Comparison of ENCODE assay signal across 8 cellular contexts in genomic region chr1:35564037-35564883, GRCh38. TPM values are rescaled to one million over a fixed set of nuclear protein-coding genes. Genes with fewer than 3 reads are reported as not detected.
DNase-seq lines count a peak whose midpoint lies in the region; ATAC-seq lines count a peak whose summit lies in the region.

No MANE protein-coding gene starts in this region.

- H2AFZ ChIP-seq in mesenchymal stem cell (ENCODE audit: low read depth, low read length): no peak overlapping the region

- H3K18ac ChIP-seq in mesenchymal stem cell (ENCODE audit: low read depth in 1 of 2, low read length in 2 of 2): no peak overlapping the region

- no peak overlapping the region for H4K91ac ChIP-seq in mesenchymal stem cell (ENCODE audit: low read length)

- H3K9me3 ChIP-seq in mesenchymal stem cell (ENCODE audit: control insufficient read depth, low read length): no peaks in the 10 kb centered on the region

- peaks cover 19% of the 10 kb centered on the region for H3K4me1 ChIP-seq in mesenchymal stem cell (ENCODE audit: control insufficient read depth, insufficient read depth, low read depth, low read length)

- no peak overlapping the region for H3K9ac ChIP-seq in mesenchymal stem cell (ENCODE audit: low read length)

- H2BK12ac ChIP-seq in mesenchymal stem cell (ENCODE audit: low read length in 2 of 2): no peak overlapping the region

- H3K27me3 ChIP-seq in mesenchymal stem cell (ENCODE audit: control insufficient read depth in 1 of 2, insufficient read depth in 1 of 2, low read length in 2 of 2): no peaks in the 10 kb centered on the region

- H3K27ac Mint-ChIP-seq in activated CD4-positive, alpha-beta memory T cell treated with anti-CD3 and anti-CD28 coated beads for 36 hours: peak overlapping the region; percentile 44

- no peak overlapping the region for H2AK5ac ChIP-seq in mesenchymal stem cell (ENCODE audit: low read length, severe bottlenecking)

- H3K36me3 ChIP-seq in mesenchymal stem cell (ENCODE audit: control insufficient read depth in 1 of 2, insufficient read depth in 2 of 2, low read depth in 1 of 2, low read length in 2 of 2): peaks cover 64 to 72% of the 10 kb centered on the region in 2 experiments

- no peaks in the 10 kb centered on the region for H3K9me3 Mint-ChIP-seq in activated CD4-positive, alpha-beta memory T cell treated with anti-CD3 and anti-CD28 coated beads for 36 hours

- H2BK120ac ChIP-seq in mesenchymal stem cell (ENCODE audit: low read depth, low read length): no peak overlapping the region

- H3K27ac ChIP-seq in mesenchymal stem cell (ENCODE audit: low read length, poor library complexity, severe bottlenecking): no peak overlapping the region

- peak; percentile 52 for ATAC-seq in HG03135 (IDR thresholded peaks at IDR 0.05; ENCODE audit: unreplicated experiment)
- ATAC-seq in HG03025 (IDR thresholded peaks at IDR 0.05; ENCODE audit: low FRiP score, unreplicated experiment): no peak

- H3K4ac ChIP-seq in mesenchymal stem cell (ENCODE audit: low read depth in 1 of 2, low read length in 2 of 2): no peak overlapping the region

- in situ Hi-C loops in Caki2 (cut with HindIII; ENCODE audit: low pct_unique_long_range_greater_than_20kb, low sequenced_read_pairs): no loop called here

- CTCF ChIA-PET in activated CD4-positive, alpha-beta memory T cell treated with anti-CD3 and anti-CD28 coated beads for 36 hours (lab: Charles Lee): interaction anchor here (0.6 to 6.0 kb wide), 32 partner anchors 8 to 362 kb away, joined by 3 to 245 read pairs (median 4); partner anchors contain the start of genes CLSPN and KIAA0319L

- peaks cover 25% of the 10 kb centered on the region for H3K79me1 ChIP-seq in mesenchymal stem cell (replicated peaks; ENCODE audit: low read length, poor library complexity, severe bottlenecking)

- no peak overlapping the region for H4K8ac ChIP-seq in mesenchymal stem cell (ENCODE audit: low read length)

- H2BK5ac ChIP-seq in mesenchymal stem cell (ENCODE audit: low read depth, low read length, poor library complexity, severe bottlenecking): no peak overlapping the region

- no peaks in the 10 kb centered on the region for H3K27me3 Mint-ChIP-seq in activated CD4-positive, alpha-beta memory T cell treated with anti-CD3 and anti-CD28 coated beads for 36 hours

- H3K36me3 Mint-ChIP-seq in activated CD4-positive, alpha-beta memory T cell treated with anti-CD3 and anti-CD28 coated beads for 36 hours: peaks cover 6% of the 10 kb centered on the region

- peaks cover 22% of the 10 kb centered on the region for H3K4me1 Mint-ChIP-seq in activated CD4-positive, alpha-beta memory T cell treated with anti-CD3 and anti-CD28 coated beads for 36 hours (ENCODE audit: low read depth)

- intact Hi-C loops in activated CD4-positive, alpha-beta memory T cell treated with anti-CD3 and anti-CD28 coated beads for 36 hours (cut with micrococcal nuclease): loop anchor here (1.0 kb wide), 1 partner anchor 113 kb away; no protein-coding TSS in a partner anchor

- POLR2A ChIA-PET in activated CD4-positive, alpha-beta memory T cell treated with anti-CD3 and anti-CD28 coated beads for 36 hours (lab: Charles Lee): interaction anchor here (1.5 to 1.6 kb wide), 2 partner anchors 113 to 151 kb away, joined by 4 to 5 read pairs; no protein-coding TSS in a partner anchor

- WGBS in mesenchymal stem cell: 90% methylated on average over 8 of the region's 9 CpGs

- DNase-seq in Caki2 (ENCODE audit: low read depth) (peak; percentile 48), NCI-H774 (lab: John Stamatoyannopoulos, UW) (peak; percentile 79), mesenchymal stem cell (peak; percentile 76)
- DNase-seq in activated CD4-positive, alpha-beta memory T cell treated with anti-CD3 and anti-CD28 coated beads for 36 hours: peak; percentile 87
- peak; percentile 79 for DNase-seq in effector CD4-positive, alpha-beta T cell
- DNase-seq in stimulated activated CD8-positive, alpha-beta memory T cell treated with anti-CD3 and anti-CD28 coated beads, Interleukin-2, amount 100 ng/mL, for 48 hours (ENCODE audit: low read depth in 2 of 2): peak; percentile 68 to 73

- no peak overlapping the region for H3K4me3 Mint-ChIP-seq in activated CD4-positive, alpha-beta memory T cell treated with anti-CD3 and anti-CD28 coated beads for 36 hours

- no peak overlapping the region for H3K4me2 ChIP-seq in mesenchymal stem cell (ENCODE audit: low read length, poor library complexity, severe bottlenecking)

- no peak overlapping the region for H3K4me3 ChIP-seq in mesenchymal stem cell (ENCODE audit: insufficient read depth in 1 of 2, low read depth in 1 of 2, low read length in 2 of 2)

- no peak overlapping the region for H2BK15ac ChIP-seq in mesenchymal stem cell (ENCODE audit: low read depth, poor library complexity, severe bottlenecking)

- no peak overlapping the region for H3K23ac ChIP-seq in mesenchymal stem cell (ENCODE audit: low read length in 2 of 2)

- H3K14ac ChIP-seq in mesenchymal stem cell (ENCODE audit: low read length in 2 of 2): no peak overlapping the region

RNA-seq across cellular contexts. Expression of gene NCDN, which starts 6.7 kb away (rescaled TPM):
- 7.8 and 11.2 TPM in 2 replicates for total RNA-seq in Caki2 (2014; rRNA removed; shearing (Covaris generic); ENCODE audit: low replicate concordance)
- total RNA-seq in activated CD4-positive, alpha-beta memory T cell treated with anti-CD3 and anti-CD28 coated beads for 36 hours: 10 to 100 TPM; 21.6 to 21.7 TPM
- 19.5 TPM for polyA plus RNA-seq in mesenchymal stem cell (2013, experiment 1 of 2)
- 20.1 TPM for polyA plus RNA-seq in mesenchymal stem cell (2013, experiment 2 of 2)

RNA-seq across cellular contexts. Expression of gene KIAA0319L, which starts 7.1 kb away (rescaled TPM):
- total RNA-seq in Caki2 (2014; rRNA removed; shearing (Covaris generic); ENCODE audit: low replicate concordance): 21.5 and 40.7 TPM in 2 replicates
- 10 to 100 TPM; 28.3 to 30.9 TPM for total RNA-seq in activated CD4-positive, alpha-beta memory T cell treated with anti-CD3 and anti-CD28 coated beads for 36 hours
- polyA plus RNA-seq in mesenchymal stem cell (2013, experiment 1 of 2): 37.8 TPM
- polyA plus RNA-seq in mesenchymal stem cell (2013, experiment 2 of 2): 37.6 TPM

RNA-seq across cellular contexts. Expression of gene TFAP2E, which starts 8.9 kb away (rescaled TPM):
- 0.81 TPM in 1 of 2 replicates, not detected in the other for total RNA-seq in Caki2 (2014; rRNA removed; shearing (Covaris generic); ENCODE audit: low replicate concordance)
- under 1 TPM; 0.17 to 0.76 TPM for total RNA-seq in activated CD4-positive, alpha-beta memory T cell treated with anti-CD3 and anti-CD28 coated beads for 36 hours
- 0.11 TPM for polyA plus RNA-seq in mesenchymal stem cell (2013, experiment 1 of 2)
- 0.10 TPM for polyA plus RNA-seq in mesenchymal stem cell (2013, experiment 2 of 2)
